In genomic region chr7:47651355-47652317, GRCh38 we compare ENCODE assay signal across 14 cellular contexts.
A peak's percentile ranks its signal among the peaks of the same experiment; 100 is the strongest.
DNase-seq lines count a peak whose midpoint lies in the region; ATAC-seq and TF ChIP-seq lines count a peak whose summit lies in the region.
"Had no signal": no experiment of that assay in that cellular context is flagged by ENCODE, and none has a peak within 500 bp of the region (broad histone marks: within the 10 kb centered on the region; RNA-seq: fewer than 3 reads in every experiment).

No MANE protein-coding gene starts in this region.

- H3K36me3 ChIP-seq in right atrium auricular region (no peaks in the 10 kb centered on the region), adrenal gland (replicated peaks in 1 of 2) (no peaks in the 10 kb centered on the region), heart left ventricle (no peaks in the 10 kb centered on the region), aorta (ENCODE audit: control insufficient read depth in 1 of 2, insufficient read depth in 2 of 2, low read length in 1 of 2) (no peaks in the 10 kb centered on the region)
- H3K36me3 ChIP-seq: prostate gland had no signal

- no peak for DNase-seq in Right ventricle myocardium inferior (ENCODE audit: missing footprints)
- DNase-seq in right atrium auricular region (ENCODE audit: low spot score): no peak
- peak in 4 of 7 donors; percentile 34 to 57 (median 42) for DNase-seq in adrenal gland
- DNase-seq in heart left ventricle: peak in 1 of 5 donors; percentile 45
- DNase-seq in aorta: peak in 1 of 2 donors; percentile 73
- no peak for DNase-seq in NCI-H187 treated with DMSO at 0.1 percent for 48 hours (lab: John Stamatoyannopoulos, UW)
- DNase-seq in SHP77 treated with DMSO at 0.1 percent for 48 hours (lab: John Stamatoyannopoulos, UW): no peak
- DNase-seq in G401 (ENCODE audit: low spot score): no peak
- DNase-seq: activated CD4-positive, alpha-beta T cell treated with anti-CD3 and anti-CD28 coated beads, Interleukin-2, amount 50 U/mL, for 1 hour; activated naive CD4-positive, alpha-beta T cell treated with anti-CD3 and anti-CD28 coated beads, Interleukin-2, amount 10 ng/mL, durations not matched to agents 7 days and 5 days; NCI-H2171 had no signal

- no peaks in the 10 kb centered on the region for H3K27me3 ChIP-seq in right atrium auricular region
- no peaks in the 10 kb centered on the region for H3K27me3 ChIP-seq in adrenal gland
- H3K27me3 ChIP-seq in heart left ventricle: no peaks in the 10 kb centered on the region
- H3K27me3 ChIP-seq in aorta (ENCODE audit: control insufficient read depth in 1 of 2, insufficient read depth in 2 of 2, low read length in 1 of 2): no peaks in the 10 kb centered on the region

- H3K4me1 ChIP-seq in right atrium auricular region (peaks cover 0 to 23% of the 10 kb centered on the region in 2 donors), adrenal gland (replicated peaks in 1 of 2) (peaks cover 7 to 27% of the 10 kb centered on the region in 2 donors), heart left ventricle (peaks cover 0 to 33% (median 8%) of the 10 kb centered on the region in 12 donors), aorta (ENCODE audit: control insufficient read depth in 1 of 2, insufficient read depth in 2 of 2, low read length in 2 of 2) (peaks cover 0 to 2% of the 10 kb centered on the region in 2 donors)
- H3K4me1 ChIP-seq: prostate gland had no signal

- H3K4me3 ChIP-seq in right atrium auricular region (no peak overlapping the region), adrenal gland (no peak overlapping the region), heart left ventricle (no peak overlapping the region), aorta (ENCODE audit: low read length in 2 of 2) (no peak overlapping the region)
- H3K4me3 ChIP-seq: prostate gland, SK-N-MC had no signal

- ATAC-seq in Right ventricle myocardium inferior: peak; percentile 27
- ATAC-seq in heart left ventricle: peak in 3 of 4 donors; percentile 32 to 52 (median 47)
- peak; percentile 64 for ATAC-seq in aorta (ENCODE audit: low FRiP score)
- ATAC-seq: left lobe of liver had no signal

- no peak for TF ChIP-seq CTCF in right atrium auricular region (IDR thresholded peaks at IDR 0.05)
- no peak for TF ChIP-seq CTCF in adrenal gland (IDR thresholded peaks at IDR 0.05)
- TF ChIP-seq CTCF in heart left ventricle (IDR thresholded peaks at IDR 0.05): no peak

- H3K27ac ChIP-seq in right atrium auricular region (peak overlapping the region in 1 of 2 donors; percentile 29), adrenal gland (peak overlapping the region in 1 of 5 donors; percentile 49), heart left ventricle (peak overlapping the region in 6 of 12 donors; percentile 10 to 65 (median 52)), aorta (ENCODE audit: low read depth in 1 of 2, low read length in 2 of 2) (peak overlapping the region in 1 of 2 donors; percentile 83)
- H3K27ac ChIP-seq: prostate gland, SK-N-MC had no signal

- H3K9me3 ChIP-seq in right atrium auricular region: no peaks in the 10 kb centered on the region
- no peaks in the 10 kb centered on the region for H3K9me3 ChIP-seq in adrenal gland (replicated peaks in 1 of 3)
- H3K9me3 ChIP-seq in heart left ventricle: no peaks in the 10 kb centered on the region
- no peaks in the 10 kb centered on the region for H3K9me3 ChIP-seq in aorta (ENCODE audit: control insufficient read depth, low read length)
- H3K9me3 ChIP-seq: prostate gland had no signal

- 65 to 73% (median 67%) methylated on average over 11 of the region's 11 CpGs for WGBS in adrenal gland, 4 donors
- 82 to 88% (median 84%) methylated on average over 11 of the region's 11 CpGs for WGBS in heart left ventricle, 4 donors
- WGBS in aorta, 2 donors: 15 to 18% methylated on average over 11 of the region's 11 CpGs

- in situ Hi-C loops in G401 (cut with HindIII; ENCODE audit: low sequenced_read_pairs): no loop called here

- TF ChIP-seq POLR2A in adrenal gland (IDR thresholded peaks at IDR 0.05) (no peak), heart left ventricle (IDR thresholded peaks at IDR 0.05) (no peak)

- intact Hi-C loops in Right ventricle myocardium inferior (cut with DNase I): no loop called here
- intact Hi-C loops in adrenal gland (cut with DNase I): no loop called here
- intact Hi-C loops in heart left ventricle (cut with DNase I): no loop called here
- intact Hi-C loops in aorta (cut with DNase I): loop anchor here in 1 of 2 donors (5.0 kb wide), 1 partner anchor 131 kb away; no protein-coding TSS in a partner anchor

Comparison
In these comparisons a context has a peak if more than half of its experiments do, and no peak if none do; other contexts are left out.
1. DNase-seq: peak in adrenal gland (4 of 7); none in Right ventricle myocardium inferior (single experiment), right atrium auricular region (single experiment), NCI-H187 treated with DMSO at 0.1 percent for 48 hours (single experiment), SHP77 treated with DMSO at 0.1 percent for 48 hours (single experiment) and G401 (single experiment).
2. Peak in every context shown above with its lines, with median percentiles within 50 percentile points of each other: ATAC-seq.